Comparison of ENCODE assay signal across 13 cellular contexts in the genomic region with DNA sequence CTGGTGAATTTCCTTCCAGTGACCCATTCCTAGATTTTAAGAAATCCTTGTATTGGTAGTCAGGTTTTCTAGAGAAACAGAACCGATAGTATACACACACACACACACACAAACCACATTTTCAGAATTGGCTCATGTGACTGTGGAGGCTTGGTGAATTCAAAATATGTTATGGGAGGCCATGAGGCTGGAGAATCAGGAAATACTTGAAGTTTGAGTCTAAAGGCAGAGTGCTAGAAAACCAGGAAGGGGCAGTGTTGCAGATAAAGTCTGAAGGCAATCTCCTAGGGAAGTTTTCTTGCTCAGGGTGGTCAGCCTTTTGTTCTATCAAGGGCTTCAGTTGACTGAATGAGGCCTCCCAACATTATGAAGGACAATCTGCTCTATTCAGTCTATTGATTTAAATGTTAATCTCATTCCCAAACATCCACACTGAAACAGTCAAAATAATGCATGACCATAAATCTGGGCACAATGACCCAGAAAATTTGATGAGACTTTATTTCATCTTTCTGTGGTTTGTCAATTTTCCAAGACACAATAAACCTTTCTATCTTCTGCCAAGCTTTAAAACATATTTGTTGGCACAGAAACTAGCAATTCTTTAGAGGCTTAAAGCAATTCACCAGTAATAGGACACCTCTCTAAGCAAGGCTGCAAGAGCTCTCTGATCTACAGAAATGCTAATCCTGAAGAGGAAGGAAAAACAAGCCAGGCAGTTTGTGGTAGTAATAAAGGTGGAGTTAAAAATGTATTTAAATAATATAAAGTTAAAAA.
DNase-seq lines count a peak whose midpoint lies in the region; ATAC-seq and TF ChIP-seq lines count a peak whose summit lies in the region.
"Had no signal": no experiment of that assay in that cellular context is flagged by ENCODE, and none has a peak within 500 bp of the region (broad histone marks: within the 10 kb centered on the region; RNA-seq: fewer than 3 reads in every experiment).

No MANE protein-coding gene starts in this region.

- no peak for TF ChIP-seq POLR2A in sigmoid colon (IDR thresholded peaks at IDR 0.05)

- no peaks in the 10 kb centered on the region for H3K4me1 Mint-ChIP-seq in activated naive CD4-positive, alpha-beta T cell treated with anti-CD3 and anti-CD28 coated beads, Interleukin-2, amount 10 ng/mL, durations not matched to agents 7 days and 5 days

- POLR2A ChIA-PET in PC-3 (lab: Charles Lee; ENCODE audit: unreplicated experiment), result no interaction called here

- no peak overlapping the region for H3K27ac Mint-ChIP-seq in activated naive CD4-positive, alpha-beta T cell treated with anti-CD3 and anti-CD28 coated beads, Interleukin-2, amount 10 ng/mL, durations not matched to agents 7 days and 5 days
- H3K27ac Mint-ChIP-seq: activated naive CD4-positive, alpha-beta T cell treated with anti-CD3 and anti-CD28 coated beads for 36 hours had no signal

- no peaks in the 10 kb centered on the region for H3K9me2 ChIP-seq in PC-3 (replicated peaks; ENCODE audit: low read length)

- no peak overlapping the region for H3K4me3 ChIP-seq in PC-3 (ENCODE audit: low read length)
- H3K4me3 ChIP-seq in retinal pigment epithelial cell (ENCODE audit: low read length), result no peak overlapping the region
- H3K4me3 ChIP-seq in sigmoid colon, result no peak overlapping the region
- H3K4me3 ChIP-seq: pancreas had no signal

- no TSS peak for BruUV-seq in PC-3 (replicated peaks; lab: Mats Ljungman, UMichigan)

- CTCF ChIA-PET in PC-3 (lab: Charles Lee), result no interaction called here
- CTCF ChIA-PET in activated naive CD4-positive, alpha-beta T cell treated with anti-CD3 and anti-CD28 coated beads, Interleukin-2, amount 10 ng/mL, durations not matched to agents 7 days and 5 days (lab: Charles Lee), result no interaction called here

- DNase-seq in HT1080 (ENCODE audit: low read depth), result peak; percentile 13
- peak; percentile 45 for DNase-seq in PC-3
- peak; percentile 12 for DNase-seq in fibroblast of peridontal ligament (ENCODE audit: extremely low read depth)
- DNase-seq in retinal pigment epithelial cell (ENCODE audit: low read depth), result peak; percentile 28
- no peak for DNase-seq in sigmoid colon
- no peak for DNase-seq in NCI-H345 treated with DMSO at 0.1 percent for 48 hours (lab: John Stamatoyannopoulos, UW; ENCODE audit: unreplicated experiment)
- DNase-seq in activated effector memory CD4-positive, alpha-beta T cell treated with Interleukin-2 at 50 U/mL for 16 hours, result no peak
- no peak for DNase-seq in activated naive CD4-positive, alpha-beta T cell treated with anti-CD3 and anti-CD28 coated beads, Interleukin-2, amount 10 ng/mL, durations not matched to agents 7 days and 5 days
- DNase-seq: activated naive CD4-positive, alpha-beta T cell treated with anti-CD3 and anti-CD28 coated beads for 36 hours; glutamatergic neuron; NCI-H524 treated with DMSO at 0.1 percent for 48 hours; pancreas had no signal

- no peaks in the 10 kb centered on the region for H3K36me3 Mint-ChIP-seq in activated naive CD4-positive, alpha-beta T cell treated with anti-CD3 and anti-CD28 coated beads, Interleukin-2, amount 10 ng/mL, durations not matched to agents 7 days and 5 days

- H2AFZ ChIP-seq in PC-3 (ENCODE audit: low read length), result no peak overlapping the region

- H3K27ac ChIP-seq in PC-3 (ENCODE audit: low read length), result no peak overlapping the region
- no peak overlapping the region for H3K27ac ChIP-seq in sigmoid colon
- H3K27ac ChIP-seq: C4-2B, pancreas had no signal

- no peaks in the 10 kb centered on the region for H3F3A ChIP-seq in PC-3 (ENCODE audit: low read length, unreplicated experiment)

- H3K36me3 ChIP-seq in PC-3 (ENCODE audit: low read depth, low read length) (no peaks in the 10 kb centered on the region), sigmoid colon (no peaks in the 10 kb centered on the region)
- H3K36me3 ChIP-seq: pancreas had no signal

- peaks cover 34% of the 10 kb centered on the region for H3K27me3 ChIP-seq in PC-3 (ENCODE audit: low read length)
- no peaks in the 10 kb centered on the region for H3K27me3 ChIP-seq in sigmoid colon
- H3K27me3 ChIP-seq: pancreas had no signal

- H3K9me3 ChIP-seq in PC-3 (ENCODE audit: low read length) (no peaks in the 10 kb centered on the region), sigmoid colon (no peaks in the 10 kb centered on the region)
- H3K9me3 ChIP-seq: pancreas had no signal

- no peaks in the 10 kb centered on the region for H3K79me2 ChIP-seq in PC-3 (ENCODE audit: low read length)

- no peak for ATAC-seq in PC-3
- ATAC-seq: pancreas had no signal

- H3K27me3 Mint-ChIP-seq in activated naive CD4-positive, alpha-beta T cell treated with anti-CD3 and anti-CD28 coated beads, Interleukin-2, amount 10 ng/mL, durations not matched to agents 7 days and 5 days, result peaks cover 11% of the 10 kb centered on the region

- H3K4me2 ChIP-seq in PC-3 (ENCODE audit: low read length), result no peak overlapping the region

- TF ChIP-seq EP300 in sigmoid colon (IDR thresholded peaks at IDR 0.05), result no peak

- H3K9me3 Mint-ChIP-seq in activated naive CD4-positive, alpha-beta T cell treated with anti-CD3 and anti-CD28 coated beads, Interleukin-2, amount 10 ng/mL, durations not matched to agents 7 days and 5 days, result no peaks in the 10 kb centered on the region
- H3K9me3 Mint-ChIP-seq: activated naive CD4-positive, alpha-beta T cell treated with anti-CD3 and anti-CD28 coated beads for 36 hours had no signal

- H3K4me1 ChIP-seq in PC-3 (ENCODE audit: insufficient read depth, low read length) (no peaks in the 10 kb centered on the region), sigmoid colon (no peaks in the 10 kb centered on the region)
- H3K4me1 ChIP-seq: pancreas had no signal

- H3K9ac ChIP-seq in PC-3 (ENCODE audit: low read length), result no peak overlapping the region

- no peaks in the 10 kb centered on the region for H4K20me1 ChIP-seq in PC-3 (ENCODE audit: low read length)

- WGBS in sigmoid colon, 2 donors, result 75 to 76% methylated on average over 1 of the region's 1 CpG

- no peak overlapping the region for H3K4me3 Mint-ChIP-seq in activated naive CD4-positive, alpha-beta T cell treated with anti-CD3 and anti-CD28 coated beads, Interleukin-2, amount 10 ng/mL, durations not matched to agents 7 days and 5 days
- H3K4me3 Mint-ChIP-seq: activated naive CD4-positive, alpha-beta T cell treated with anti-CD3 and anti-CD28 coated beads for 36 hours had no signal

- no peak for TF ChIP-seq CTCF in PC-3 (conservative IDR thresholded peaks at IDR 0.05; ENCODE audit: low read depth, low read length)
- no peak for TF ChIP-seq CTCF in retinal pigment epithelial cell (conservative IDR thresholded peaks at IDR 0.05; ENCODE audit: low read depth, low read length)
- no peak for TF ChIP-seq CTCF in sigmoid colon (IDR thresholded peaks at IDR 0.05)

- intact Hi-C loops in PC-3 (cut with micrococcal nuclease) (no loop called here), sigmoid colon (cut with DNase I) (no loop called here)

Comparison
In these comparisons a context has a peak if more than half of its experiments do, and no peak if none do; other contexts are left out.
1. DNase-seq: peak in HT1080 (single experiment), PC-3 (single experiment), fibroblast of peridontal ligament (single experiment) and retinal pigment epithelial cell (single experiment); none in sigmoid colon (single experiment), NCI-H345 treated with DMSO at 0.1 percent for 48 hours (single experiment), activated effector memory CD4-positive, alpha-beta T cell treated with Interleukin-2 at 50 U/mL for 16 hours (single experiment) and activated naive CD4-positive, alpha-beta T cell treated with anti-CD3 and anti-CD28 coated beads, Interleukin-2, amount 10 ng/mL, durations not matched to agents 7 days and 5 days (single experiment).